In the genomic region with DNA sequence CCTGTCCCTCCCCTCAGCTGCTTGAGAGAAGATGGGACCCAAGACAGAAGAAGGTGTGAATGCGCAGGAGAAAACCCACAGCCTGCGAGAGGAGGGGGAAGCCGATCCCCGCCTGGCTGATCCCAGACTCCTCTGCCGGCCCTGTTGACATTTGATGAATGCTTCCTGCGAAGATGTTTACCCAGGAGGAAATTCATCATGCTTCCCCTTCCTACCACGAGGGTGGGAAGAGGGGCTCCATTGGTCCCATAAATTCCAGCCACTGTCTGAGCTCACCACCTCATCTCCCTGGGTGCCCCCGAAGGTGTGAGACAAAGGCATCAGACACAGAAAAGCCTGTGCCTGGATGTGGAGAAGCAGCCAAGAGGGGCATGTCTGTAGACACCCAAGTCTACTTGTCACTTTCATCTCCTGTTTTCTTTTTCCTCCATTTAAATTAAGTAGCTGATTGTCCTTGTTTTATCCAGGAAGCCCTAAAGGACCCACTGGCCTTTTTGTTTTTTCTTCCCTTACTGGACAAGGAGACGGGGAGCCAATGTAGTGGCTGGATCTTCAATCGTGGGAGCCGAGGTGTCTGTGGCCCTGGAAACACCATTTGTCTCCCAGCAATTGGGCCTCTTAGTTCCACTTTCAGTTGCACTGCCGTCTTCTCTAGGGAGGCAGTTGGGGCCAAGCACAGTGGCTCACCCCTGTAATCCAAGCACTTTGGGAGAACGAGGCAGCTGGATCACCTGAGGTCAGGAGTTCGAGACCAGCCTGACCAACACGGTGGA, we compare ENCODE assay signal across 17 cellular contexts.
DNase-seq lines count a peak whose midpoint lies in the region; ATAC-seq and TF ChIP-seq lines count a peak whose summit lies in the region.
"Had no signal": no experiment of that assay in that cellular context is flagged by ENCODE, and none has a peak within 500 bp of the region (broad histone marks: within the 10 kb centered on the region; RNA-seq: fewer than 3 reads in every experiment).

No MANE protein-coding gene starts in this region.

- no peak overlapping the region for H3K4me3 ChIP-seq in MM.1S (ENCODE audit: low read length)
- no peak overlapping the region for H3K4me3 ChIP-seq in lower lobe of right lung
- H3K4me3 ChIP-seq in neuronal stem cell (ENCODE audit: low read length in 2 of 2) = no peak overlapping the region
- H3K4me3 ChIP-seq: PC-9 had no signal

- no peaks in the 10 kb centered on the region for H4K20me1 ChIP-seq in MM.1S (ENCODE audit: insufficient read depth, low read length)

- no peaks in the 10 kb centered on the region for H3K36me3 Mint-ChIP-seq in dendritic cell treated with granulocyte-macrophage colony-stimulating factor and Interleukin-4, amounts not matched to agents 40 ng/mL and 50 ng/mL, for 4 days (ENCODE audit: low read depth)
- H3K36me3 Mint-ChIP-seq: CD4-positive, alpha-beta memory T cell had no signal

- no peak overlapping the region for H3K23ac ChIP-seq in neuronal stem cell (ENCODE audit: low read depth, low read length, poor library complexity)

- H2BK12ac ChIP-seq in neuronal stem cell (ENCODE audit: low read length) = no peak overlapping the region

- H3K36me3 ChIP-seq in MM.1S (replicated peaks; ENCODE audit: insufficient read depth, low read length) (no peaks in the 10 kb centered on the region), lower lobe of right lung (no peaks in the 10 kb centered on the region), neuronal stem cell (replicated peaks in 1 of 2; ENCODE audit: control insufficient read depth in 2 of 2, insufficient read depth in 2 of 2, low read length in 2 of 2) (no peaks in the 10 kb centered on the region)

- no peak overlapping the region for H3K14ac ChIP-seq in neuronal stem cell (ENCODE audit: low read length)

- H3K79me1 ChIP-seq in neuronal stem cell (ENCODE audit: low read depth, low read length) = no peaks in the 10 kb centered on the region

- no peak overlapping the region for H3K4me3 Mint-ChIP-seq in dendritic cell treated with granulocyte-macrophage colony-stimulating factor and Interleukin-4, amounts not matched to agents 40 ng/mL and 50 ng/mL, for 4 days
- H3K4me3 Mint-ChIP-seq: CD4-positive, alpha-beta memory T cell had no signal

- peak overlapping the region; percentile 42 for H3K4me2 ChIP-seq in MM.1S (ENCODE audit: low read depth, low read length)
- H3K4me2 ChIP-seq in neuronal stem cell (ENCODE audit: insufficient read depth, low read length, poor library complexity, severe bottlenecking) = no peak overlapping the region
- H3K4me2 ChIP-seq: PC-9 had no signal

- no peak overlapping the region for H3K27ac ChIP-seq in MM.1S (ENCODE audit: low read length)
- H3K27ac ChIP-seq in lower lobe of right lung = peak overlapping the region; percentile 11
- no peak overlapping the region for H3K27ac ChIP-seq in neuronal stem cell (replicated peaks; ENCODE audit: low read length)
- H3K27ac ChIP-seq: PC-9 had no signal

- no peak overlapping the region for H3K9ac ChIP-seq in MM.1S (ENCODE audit: low read length)
- no peak overlapping the region for H3K9ac ChIP-seq in neuronal stem cell (ENCODE audit: low read depth, low read length, poor library complexity)

- H3K27ac Mint-ChIP-seq in dendritic cell treated with granulocyte-macrophage colony-stimulating factor and Interleukin-4, amounts not matched to agents 40 ng/mL and 50 ng/mL, for 4 days = peak overlapping the region; percentile 5
- H3K27ac Mint-ChIP-seq: CD4-positive, alpha-beta memory T cell had no signal

- H4K91ac ChIP-seq in neuronal stem cell (ENCODE audit: low read depth, low read length, poor library complexity) = no peak overlapping the region

- H3K9me2 ChIP-seq in MM.1S (replicated peaks; ENCODE audit: insufficient read depth, low read length) = no peaks in the 10 kb centered on the region

- H3K27me3 ChIP-seq in MM.1S (replicated peaks; ENCODE audit: insufficient read depth, low read length) (no peaks in the 10 kb centered on the region), lower lobe of right lung (ENCODE audit: low read depth) (no peaks in the 10 kb centered on the region), neuronal stem cell (ENCODE audit: control insufficient read depth in 3 of 3, insufficient read depth in 3 of 3, low read depth in 1 of 3, low read length in 3 of 3) (no peaks in the 10 kb centered on the region)

- H3K18ac ChIP-seq in neuronal stem cell (ENCODE audit: low read length) = peak overlapping the region; percentile 30

- H2AK5ac ChIP-seq in neuronal stem cell (ENCODE audit: low read depth, low read length) = peak overlapping the region; percentile 34

- H3K9me3 ChIP-seq in MM.1S (replicated peaks; ENCODE audit: insufficient read depth, low read length) (no peaks in the 10 kb centered on the region), lower lobe of right lung (no peaks in the 10 kb centered on the region), neuronal stem cell (replicated peaks in 1 of 2; ENCODE audit: control insufficient read depth in 2 of 2, insufficient read depth in 1 of 2, low read depth in 1 of 2, low read length in 2 of 2) (peaks cover 0 to 1% of the 10 kb centered on the region in 2 donors)

- H3K4me1 ChIP-seq in MM.1S (ENCODE audit: low read length) (peaks cover 11% of the 10 kb centered on the region), lower lobe of right lung (no peaks in the 10 kb centered on the region), neuronal stem cell (ENCODE audit: control insufficient read depth in 2 of 2, insufficient read depth in 1 of 2, low read depth in 1 of 2, low read length in 2 of 2) (peaks cover 0 to 2% of the 10 kb centered on the region in 2 donors)

- H2BK5ac ChIP-seq in neuronal stem cell (ENCODE audit: low read length) = no peak overlapping the region

- H3K79me2 ChIP-seq in MM.1S (ENCODE audit: low read length) = no peaks in the 10 kb centered on the region

- no peaks in the 10 kb centered on the region for H3F3A ChIP-seq in MM.1S (ENCODE audit: insufficient read depth, low read length)

- intact Hi-C loops in dendritic cell treated with granulocyte-macrophage colony-stimulating factor and Interleukin-4, amounts not matched to agents 40 ng/mL and 50 ng/mL, for 4 days (cut with micrococcal nuclease) = no loop called here
- intact Hi-C loops in lower lobe of right lung (cut with DNase I) = no loop called here

- no peak overlapping the region for H4K8ac ChIP-seq in neuronal stem cell (ENCODE audit: low read depth, low read length)

- no peak overlapping the region for H2BK15ac ChIP-seq in neuronal stem cell (ENCODE audit: low read length)

- peak overlapping the region; percentile 88 for H2AFZ ChIP-seq in MM.1S (ENCODE audit: low read length)
- no peak overlapping the region for H2AFZ ChIP-seq in neuronal stem cell (ENCODE audit: low read length)
- H2AFZ ChIP-seq: PC-9 had no signal

- DNase-seq in MM.1S (peak; percentile 49), lower lobe of right lung (no peak), neuronal stem cell (ENCODE audit: low spot score) (no peak), NCI-H128 (lab: John Stamatoyannopoulos, UW; ENCODE audit: unreplicated experiment) (no peak), NCI-H510A treated with DMSO at 0.1 percent for 48 hours (lab: John Stamatoyannopoulos, UW) (no peak)
- DNase-seq: AML-193; CD4-positive, alpha-beta memory T cell; DMS79 treated with DMSO at 0.1 percent for 48 hours; GOT3; NCI-H1436; NCI-H2029 treated with DMSO at 0.1 percent for 48 hours; NCI-H2227 treated with DMSO at 0.1 percent for 48 hours; NCI-H526 treated with DMSO at 0.1 percent for 48 hours; PC-9 had no signal

- H2BK120ac ChIP-seq in neuronal stem cell (ENCODE audit: low read depth, low read length) = no peak overlapping the region

- peak; percentile 33 to 44 for ATAC-seq in lower lobe of right lung
- no peak for ATAC-seq in GM21515 (IDR thresholded peaks at IDR 0.05; ENCODE audit: unreplicated experiment)
- no peak for ATAC-seq in HG03095 (IDR thresholded peaks at IDR 0.05; ENCODE audit: unreplicated experiment)

- no peak for TF ChIP-seq CTCF in MM.1S (IDR thresholded peaks at IDR 0.05; ENCODE audit: low read length)
- no peak for TF ChIP-seq CTCF in lower lobe of right lung (IDR thresholded peaks at IDR 0.05)

- H3K4me1 Mint-ChIP-seq in dendritic cell treated with granulocyte-macrophage colony-stimulating factor and Interleukin-4, amounts not matched to agents 40 ng/mL and 50 ng/mL, for 4 days (ENCODE audit: low read depth) = peaks cover 16% of the 10 kb centered on the region
- H3K4me1 Mint-ChIP-seq: CD4-positive, alpha-beta memory T cell had no signal

- H3K4ac ChIP-seq in neuronal stem cell (ENCODE audit: low read length) = no peak overlapping the region

- no peaks in the 10 kb centered on the region for H3K9me3 Mint-ChIP-seq in dendritic cell treated with granulocyte-macrophage colony-stimulating factor and Interleukin-4, amounts not matched to agents 40 ng/mL and 50 ng/mL, for 4 days

- no CpG with 5 or more reads among the region's 15 CpGs for WGBS in neuronal stem cell (ENCODE audit: extremely low coverage in 2 of 2, insufficient read length in 2 of 2, insufficient replicate concordance in 1 of 2), 2 donors

- peaks cover 45% of the 10 kb centered on the region for H3K27me3 Mint-ChIP-seq in dendritic cell treated with granulocyte-macrophage colony-stimulating factor and Interleukin-4, amounts not matched to agents 40 ng/mL and 50 ng/mL, for 4 days

Comparison
In these comparisons a context has a peak if more than half of its experiments do, and no peak if none do; other contexts are left out.
1. ATAC-seq: peak in lower lobe of right lung (2 of 2); none in GM21515 (single experiment) and HG03095 (single experiment).